24 cellular contexts compared by ENCODE assay signal in the genomic region with DNA sequence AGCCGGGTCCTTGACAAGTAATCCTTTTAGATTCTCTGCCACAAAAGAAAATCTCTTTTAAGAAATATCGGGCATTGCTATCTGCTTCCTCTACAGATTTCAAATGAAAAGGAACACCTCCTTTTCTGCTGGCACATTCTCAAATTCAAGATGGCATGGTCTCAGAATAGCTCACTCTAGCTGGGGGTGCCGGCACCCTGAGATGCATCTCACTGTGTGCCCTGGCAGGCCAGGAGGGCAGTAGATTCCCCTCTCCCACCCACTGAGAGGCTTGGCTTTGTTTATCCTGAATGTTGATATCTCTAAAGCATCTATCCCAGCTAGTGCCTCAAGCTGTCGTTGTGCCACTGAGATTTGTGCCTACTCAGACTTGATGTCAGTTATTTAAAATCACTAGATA.
DNase-seq lines count a peak whose midpoint lies in the region; ATAC-seq lines count a peak whose summit lies in the region.
"Had no signal": no experiment of that assay in that cellular context is flagged by ENCODE, and none has a peak within 500 bp of the region (broad histone marks: within the 10 kb centered on the region; RNA-seq: fewer than 3 reads in every experiment).

No MANE protein-coding gene starts in this region.

- peaks cover 9% of the 10 kb centered on the region for H3K36me3 Mint-ChIP-seq in T-cell
- peaks cover 2% of the 10 kb centered on the region for H3K36me3 Mint-ChIP-seq in effector memory CD8-positive, alpha-beta T cell (ENCODE audit: insufficient read depth)

- no peaks in the 10 kb centered on the region for H3K27me3 ChIP-seq in BLaER1
- H3K27me3 ChIP-seq: ascending aorta, upper lobe of right lung had no signal

- no peak overlapping the region for H3K9ac ChIP-seq in BLaER1

- POLR2A ChIA-PET in T-cell (lab: Charles Lee): no interaction called here

- H3K9me3 Mint-ChIP-seq in T-cell: peaks cover 0 to 3% (median 0%) of the 10 kb centered on the region in 3 donors
- no peaks in the 10 kb centered on the region for H3K9me3 Mint-ChIP-seq in effector memory CD8-positive, alpha-beta T cell

- CTCF ChIA-PET in T-cell (lab: Charles Lee): no interaction called here

- peaks cover 13% of the 10 kb centered on the region; the same call in 1 of the 2 replicates for H4K20me1 ChIP-seq in BLaER1

- peaks cover 62 to 69% (median 69%) of the 10 kb centered on the region in 3 donors for H3K4me1 Mint-ChIP-seq in T-cell
- peaks cover 38 to 43% of the 10 kb centered on the region in 2 donors for H3K4me1 Mint-ChIP-seq in effector memory CD8-positive, alpha-beta T cell (ENCODE audit: low read depth in 2 of 2)

- ATAC-seq in T-cell (replicated peaks in 1 of 4) (no peak), GM18517 (IDR thresholded peaks at IDR 0.05; ENCODE audit: unreplicated experiment) (no peak)
- no peak for ATAC-seq in effector memory CD8-positive, alpha-beta T cell (replicated peaks)
- ATAC-seq: upper lobe of right lung had no signal

- no peak overlapping the region for H3K4me3 ChIP-seq in BLaER1
- H3K4me3 ChIP-seq: ascending aorta, SK-N-MC, upper lobe of right lung had no signal

- peak overlapping the region; percentile 88 to 99 for H3K27ac Mint-ChIP-seq in T-cell
- peak overlapping the region; percentile 89 to 95 for H3K27ac Mint-ChIP-seq in effector memory CD8-positive, alpha-beta T cell

- peaks cover 61% of the 10 kb centered on the region for H3K4me1 ChIP-seq in BLaER1
- H3K4me1 ChIP-seq: Caco-2, upper lobe of right lung had no signal

- H3K4me2 ChIP-seq in BLaER1: peak overlapping the region; percentile 81

- DNase-seq in NCI-H82 (lab: John Stamatoyannopoulos, UW) (peak; percentile 17), NCI-H82 treated with DMSO at 0.1 percent for 48 hours (lab: John Stamatoyannopoulos, UW; ENCODE audit: unreplicated experiment) (no peak), T-cell (no peak), dedifferentiated amniotic fluid mesenchymal stem cell (ENCODE audit: extremely low spot score) (no peak), DMS153 (lab: John Stamatoyannopoulos, UW) (no peak)
- DNase-seq in effector memory CD8-positive, alpha-beta T cell: no peak
- DNase-seq: activated gamma-delta T cell; AML-193; Caco-2; caudate nucleus; dermis blood vessel endothelial cell; HCEC 1CT; Karpas-422; kidney glomerular epithelial cell; mammary epithelial cell; RPMI8226; stimulated activated CD4-positive, alpha-beta T cell treated with anti-CD3 and anti-CD28 coated beads, Interleukin-1b, Interleukin-23, amount 100 ng/mL, for 48 hours; T-helper 9 cell; upper lobe of right lung; WERI-Rb-1 had no signal

- no peaks in the 10 kb centered on the region for H3K27me3 Mint-ChIP-seq in T-cell
- no peaks in the 10 kb centered on the region for H3K27me3 Mint-ChIP-seq in effector memory CD8-positive, alpha-beta T cell

- H3K27ac ChIP-seq in BLaER1: no peak overlapping the region
- H3K27ac ChIP-seq: ascending aorta, SK-N-MC, WERI-Rb-1 had no signal

- H3K36me3 ChIP-seq in BLaER1: peaks cover 13% of the 10 kb centered on the region
- H3K36me3 ChIP-seq: upper lobe of right lung had no signal

- peak overlapping the region in 1 of 3 donors; percentile 82 for H3K4me3 Mint-ChIP-seq in T-cell
- H3K4me3 Mint-ChIP-seq in effector memory CD8-positive, alpha-beta T cell: peak overlapping the region in 1 of 2 donors; percentile 64

- 0 out of 2 replicates have a peak, but pooled peaks cover 5% of the 10 kb centered on the region for H3K9me3 ChIP-seq in BLaER1
- H3K9me3 ChIP-seq: ascending aorta, Caco-2, upper lobe of right lung had no signal
